In genomic region chr4:87939978-87940690, GRCh38 we compare ENCODE assay signal across 26 cellular contexts. TPM values are rescaled to one million over a fixed set of nuclear protein-coding genes. Genes with fewer than 3 reads are reported as not detected.
"Had no signal": no experiment of that assay in that cellular context is flagged by ENCODE, and none has a peak within 500 bp of the region (broad histone marks: within the 10 kb centered on the region; RNA-seq: fewer than 3 reads in every experiment).

No MANE protein-coding gene starts in this region.

- H3K27ac Mint-ChIP-seq: nephron; stimulated activated memory B cell treated with anti-CD40 and anti-IgM and Interleukin-4, amounts not matched to agents 10 μg/mL and 1 μg/mL and 100 μg/mL, for 72 hours; stimulated activated naive CD8-positive, alpha-beta T cell treated with anti-CD3 and anti-CD28 coated beads, Interleukin-15, Interleukin-2, amounts not matched to agents 100 ng/mL and 50 ng/mL, for 24 hours had no signal

- DNase-seq: colonic mucosa; dorsolateral prefrontal cortex; effector memory CD4-positive, alpha-beta T cell; foreskin melanocyte; heart left ventricle; hippocampal formation; kidney glomerular epithelial cell; mesendoderm; naive B cell; psoas muscle; retina; right lobe of liver; spleen; stimulated activated CD4-positive, alpha-beta T cell treated with anti-CD3 and anti-CD28 coated beads, Interleukin-15, amount 100 ng/mL, for 24 hours; stimulated activated CD4-positive, alpha-beta T cell treated with anti-CD3 and anti-CD28 coated beads, Interleukin-1b, Interleukin-23, amount 100 ng/mL, for 48 hours; stimulated activated CD4-positive, alpha-beta T cell treated with anti-CD3 and anti-CD28 coated beads, Interleukin-4, amount 100 ng/mL, for 24 hours; testis; upper lobe of right lung had no signal

- H3K27ac ChIP-seq: colonic mucosa, dorsolateral prefrontal cortex, epithelial cell of prostate, esophagus muscularis mucosa, heart left ventricle, psoas muscle, right lobe of liver, spleen, tibial nerve, upper lobe of right lung, vagina had no signal

- H3K9me3 Mint-ChIP-seq: naive B cell; nephron; stimulated activated memory B cell treated with anti-CD40 and anti-IgM and Interleukin-4, amounts not matched to agents 10 μg/mL and 1 μg/mL and 100 μg/mL, for 72 hours; stimulated activated naive CD8-positive, alpha-beta T cell treated with anti-CD3 and anti-CD28 coated beads, Interleukin-15, Interleukin-2, amounts not matched to agents 100 ng/mL and 50 ng/mL, for 24 hours had no signal

- H3K9me3 ChIP-seq: colonic mucosa, esophagus muscularis mucosa, heart left ventricle, psoas muscle, right lobe of liver, spleen, testis, tibial nerve, upper lobe of right lung, vagina had no signal

- H3K4me3 Mint-ChIP-seq: naive B cell; nephron; stimulated activated memory B cell treated with anti-CD40 and anti-IgM and Interleukin-4, amounts not matched to agents 10 μg/mL and 1 μg/mL and 100 μg/mL, for 72 hours; stimulated activated naive CD8-positive, alpha-beta T cell treated with anti-CD3 and anti-CD28 coated beads, Interleukin-15, Interleukin-2, amounts not matched to agents 100 ng/mL and 50 ng/mL, for 24 hours had no signal

- H3K4me3 ChIP-seq: colonic mucosa, dorsolateral prefrontal cortex, esophagus muscularis mucosa, heart left ventricle, psoas muscle, right lobe of liver, spleen, testis, tibial nerve, upper lobe of right lung, vagina had no signal

- ATAC-seq: heart left ventricle; psoas muscle; right lobe of liver; stimulated activated memory B cell treated with anti-CD40 and anti-IgM and Interleukin-4, amounts not matched to agents 10 μg/mL and 1 μg/mL and 100 μg/mL, for 72 hours; upper lobe of right lung had no signal

- H3K27me3 ChIP-seq: colonic mucosa, dorsolateral prefrontal cortex, esophagus muscularis mucosa, heart left ventricle, right lobe of liver, spleen, testis, tibial nerve, upper lobe of right lung, vagina had no signal

- H3K4me1 ChIP-seq: colonic mucosa, esophagus muscularis mucosa, heart left ventricle, psoas muscle, right lobe of liver, spleen, testis, upper lobe of right lung, vagina had no signal

- H3K27me3 Mint-ChIP-seq: naive B cell; stimulated activated memory B cell treated with anti-CD40 and anti-IgM and Interleukin-4, amounts not matched to agents 10 μg/mL and 1 μg/mL and 100 μg/mL, for 72 hours; stimulated activated naive CD8-positive, alpha-beta T cell treated with anti-CD3 and anti-CD28 coated beads, Interleukin-15, Interleukin-2, amounts not matched to agents 100 ng/mL and 50 ng/mL, for 24 hours had no signal

- H3K36me3 Mint-ChIP-seq: naive B cell; stimulated activated memory B cell treated with anti-CD40 and anti-IgM and Interleukin-4, amounts not matched to agents 10 μg/mL and 1 μg/mL and 100 μg/mL, for 72 hours had no signal

- H3K4me1 Mint-ChIP-seq: naive B cell; nephron; stimulated activated memory B cell treated with anti-CD40 and anti-IgM and Interleukin-4, amounts not matched to agents 10 μg/mL and 1 μg/mL and 100 μg/mL, for 72 hours had no signal

- H3K36me3 ChIP-seq: colonic mucosa, esophagus muscularis mucosa, heart left ventricle, right lobe of liver, spleen, tibial nerve, upper lobe of right lung, vagina had no signal

RNA-seq across cellular contexts. Expression of gene SPP1, which starts 35.4 kb away (rescaled TPM):
- total RNA-seq: lung microvascular endothelial cell had no signal
